Comparison of ENCODE assay signal across 8 cellular contexts in genomic region chr20:17969276-17969883, GRCh38. TPM values are rescaled to one million over a fixed set of nuclear protein-coding genes. Genes with fewer than 3 reads are reported as not detected.
DNase-seq lines count a peak whose midpoint lies in the region; ATAC-seq, FAIRE-seq and TF ChIP-seq lines count a peak whose summit lies in the region.

No MANE protein-coding gene starts in this region.

- H3K4me1 Mint-ChIP-seq in stimulated activated naive B cell treated with anti-CD40 and anti-IgM and Interleukin-4, amounts not matched to agents 10 μg/mL and 1 μg/mL and 100 μg/mL, for 72 hours = peaks cover 29 to 55% of the 10 kb centered on the region in 2 donors

- ATAC-seq in GM19023 (IDR thresholded peaks at IDR 0.05; ENCODE audit: unreplicated experiment) (peak; percentile 2), HG03175 (IDR thresholded peaks at IDR 0.05; ENCODE audit: unreplicated experiment) (peak; percentile 9)
- ATAC-seq in stimulated activated naive B cell treated with anti-CD40 and anti-IgM and Interleukin-4, amounts not matched to agents 10 μg/mL and 1 μg/mL and 100 μg/mL, for 72 hours (replicated peaks) = peak; percentile 15 to 17

- no peaks in the 10 kb centered on the region for H3K36me3 ChIP-seq in bronchial epithelial cell (ENCODE audit: control insufficient read depth, insufficient read depth, low read length)

- peaks cover 60 to 69% of the 10 kb centered on the region in 2 donors for H3K36me3 Mint-ChIP-seq in stimulated activated naive B cell treated with anti-CD40 and anti-IgM and Interleukin-4, amounts not matched to agents 10 μg/mL and 1 μg/mL and 100 μg/mL, for 72 hours

- no peaks in the 10 kb centered on the region for H3K27me3 Mint-ChIP-seq in stimulated activated naive B cell treated with anti-CD40 and anti-IgM and Interleukin-4, amounts not matched to agents 10 μg/mL and 1 μg/mL and 100 μg/mL, for 72 hours

- H3K27ac ChIP-seq in C4-2B (peak overlapping the region; percentile 98), layer of hippocampus (ENCODE audit: low read depth, low read length) (peak overlapping the region; percentile 98)

- DNase-seq in RPMI8226 (peak; percentile 57), bronchial epithelial cell (ENCODE audit: low read depth) (peak; percentile 57), ecto neural progenitor cell (ENCODE audit: low spot score) (no peak)
- no peak for DNase-seq in stimulated activated naive B cell treated with anti-CD40 and anti-IgM and Interleukin-4, amounts not matched to agents 10 μg/mL and 1 μg/mL and 100 μg/mL, for 72 hours

- peak overlapping the region; percentile 97 to 100 for H3K4me3 Mint-ChIP-seq in stimulated activated naive B cell treated with anti-CD40 and anti-IgM and Interleukin-4, amounts not matched to agents 10 μg/mL and 1 μg/mL and 100 μg/mL, for 72 hours

- peak overlapping the region; percentile 93 for H3K4me3 ChIP-seq in bronchial epithelial cell (ENCODE audit: low read depth, low read length)

- peak overlapping the region; percentile 99 for H3K27ac Mint-ChIP-seq in stimulated activated naive B cell treated with anti-CD40 and anti-IgM and Interleukin-4, amounts not matched to agents 10 μg/mL and 1 μg/mL and 100 μg/mL, for 72 hours

- no peak for FAIRE-seq in bronchial epithelial cell (lab: Jason Lieb, UNC)

- H3K9me3 Mint-ChIP-seq in stimulated activated naive B cell treated with anti-CD40 and anti-IgM and Interleukin-4, amounts not matched to agents 10 μg/mL and 1 μg/mL and 100 μg/mL, for 72 hours = no peaks in the 10 kb centered on the region

- H3K27me3 ChIP-seq in bronchial epithelial cell (ENCODE audit: control insufficient read depth, insufficient read depth, low read length) = no peaks in the 10 kb centered on the region
- H3K27me3 ChIP-seq in layer of hippocampus (ENCODE audit: control insufficient read depth, insufficient read depth, low read length) = no peaks in the 10 kb centered on the region

- TF ChIP-seq CTCF in C4-2B (conservative IDR thresholded peaks at IDR 0.05) = no peak
- no peak for TF ChIP-seq CTCF in bronchial epithelial cell (IDR thresholded peaks at IDR 0.05; ENCODE audit: insufficient read depth, low read length, severe bottlenecking)

RNA-seq across cellular contexts. Expression of gene MGME1, which starts 0.6 kb away (rescaled TPM):
- total RNA-seq in bronchial epithelial cell = 8.6 and 10.3 TPM in 2 replicates

RNA-seq across cellular contexts. Expression of gene SNX5, which starts 0.8 kb away (rescaled TPM):
- total RNA-seq in bronchial epithelial cell = 96.5 and 152 TPM in 2 replicates

Comparison
In these comparisons a context has a peak if more than half of its experiments do, and no peak if none do; other contexts are left out.
1. DNase-seq: peak in RPMI8226 (single experiment) and bronchial epithelial cell (single experiment); none in stimulated activated naive B cell treated with anti-CD40 and anti-IgM and Interleukin-4, amounts not matched to agents 10 μg/mL and 1 μg/mL and 100 μg/mL, for 72 hours (single experiment) and ecto neural progenitor cell (single experiment).
2. Peak in every context shown above with its lines, with median percentiles within 50 percentile points of each other: ATAC-seq.